ENCODE assay signal across 13 cellular contexts in genomic region chr19:56113071-56113632, GRCh38. TPM values are rescaled to one million over a fixed set of nuclear protein-coding genes. Genes with fewer than 3 reads are reported as not detected.
DNase-seq lines count a peak whose midpoint lies in the region; ATAC-seq and TF ChIP-seq lines count a peak whose summit lies in the region.
"Had no signal": no experiment of that assay in that cellular context is flagged by ENCODE, and none has a peak within 500 bp of the region (broad histone marks: within the 10 kb centered on the region; RNA-seq: fewer than 3 reads in every experiment).

No MANE protein-coding gene starts in this region.

- ATAC-seq in T-cell (replicated peaks in 1 of 4) (no peak), mucosa of descending colon (no peak)
- ATAC-seq in stimulated activated memory B cell treated with anti-CD40 and anti-IgM and Interleukin-4, amounts not matched to agents 10 μg/mL and 1 μg/mL and 100 μg/mL, for 72 hours, result peak; percentile 47
- ATAC-seq: A549 had no signal

- in situ Hi-C loops in GM13976 (cut with MboI; ENCODE audit: low sequenced_read_pairs, unreplicated experiment), result no loop called here

- no peaks in the 10 kb centered on the region for H3K36me3 ChIP-seq in mucosa of descending colon (ENCODE audit: low read depth)

- no peaks in the 10 kb centered on the region for H3K9me3 Mint-ChIP-seq in activated CD4-positive, alpha-beta memory T cell treated with anti-CD3 and anti-CD28 coated beads, Interleukin-2, amount 10 ng/mL, durations not matched to agents 7 days and 5 days
- no peaks in the 10 kb centered on the region for H3K9me3 Mint-ChIP-seq in activated CD4-positive, alpha-beta memory T cell treated with anti-CD3 and anti-CD28 coated beads for 36 hours
- no peaks in the 10 kb centered on the region for H3K9me3 Mint-ChIP-seq in T-cell
- H3K9me3 Mint-ChIP-seq in glutamatergic neuron (ENCODE audit: unreplicated experiment), result peaks cover 15% of the 10 kb centered on the region
- no peaks in the 10 kb centered on the region for H3K9me3 Mint-ChIP-seq in stimulated activated memory B cell treated with anti-CD40 and anti-IgM and Interleukin-4, amounts not matched to agents 10 μg/mL and 1 μg/mL and 100 μg/mL, for 72 hours

- peak overlapping the region; percentile 21 for H3K27ac Mint-ChIP-seq in activated CD4-positive, alpha-beta memory T cell treated with anti-CD3 and anti-CD28 coated beads, Interleukin-2, amount 10 ng/mL, durations not matched to agents 7 days and 5 days
- H3K27ac Mint-ChIP-seq in activated CD4-positive, alpha-beta memory T cell treated with anti-CD3 and anti-CD28 coated beads for 36 hours, result no peak overlapping the region
- H3K27ac Mint-ChIP-seq in T-cell (peak overlapping the region in 1 of 2 donors; percentile 25), glutamatergic neuron (ENCODE audit: unreplicated experiment) (peak overlapping the region; percentile 85)
- peak overlapping the region; percentile 95 for H3K27ac Mint-ChIP-seq in stimulated activated memory B cell treated with anti-CD40 and anti-IgM and Interleukin-4, amounts not matched to agents 10 μg/mL and 1 μg/mL and 100 μg/mL, for 72 hours

- peaks cover 3% of the 10 kb centered on the region for H3K36me3 Mint-ChIP-seq in activated CD4-positive, alpha-beta memory T cell treated with anti-CD3 and anti-CD28 coated beads, Interleukin-2, amount 10 ng/mL, durations not matched to agents 7 days and 5 days (ENCODE audit: low read depth)
- peaks cover 5% of the 10 kb centered on the region for H3K36me3 Mint-ChIP-seq in activated CD4-positive, alpha-beta memory T cell treated with anti-CD3 and anti-CD28 coated beads for 36 hours
- H3K36me3 Mint-ChIP-seq in T-cell (no peaks in the 10 kb centered on the region), glutamatergic neuron (ENCODE audit: unreplicated experiment) (no peaks in the 10 kb centered on the region)
- H3K36me3 Mint-ChIP-seq in stimulated activated memory B cell treated with anti-CD40 and anti-IgM and Interleukin-4, amounts not matched to agents 10 μg/mL and 1 μg/mL and 100 μg/mL, for 72 hours, result peaks cover 16% of the 10 kb centered on the region

- H3K4me3 ChIP-seq in mucosa of descending colon, result no peak overlapping the region
- H3K4me3 ChIP-seq: A549, skin epidermis had no signal

- peaks cover 32% of the 10 kb centered on the region for H3K4me1 Mint-ChIP-seq in activated CD4-positive, alpha-beta memory T cell treated with anti-CD3 and anti-CD28 coated beads, Interleukin-2, amount 10 ng/mL, durations not matched to agents 7 days and 5 days
- peaks cover 50% of the 10 kb centered on the region for H3K4me1 Mint-ChIP-seq in activated CD4-positive, alpha-beta memory T cell treated with anti-CD3 and anti-CD28 coated beads for 36 hours (ENCODE audit: low read depth)
- peaks cover 61 to 65% (median 65%) of the 10 kb centered on the region in 3 donors for H3K4me1 Mint-ChIP-seq in T-cell
- peaks cover 57% of the 10 kb centered on the region for H3K4me1 Mint-ChIP-seq in glutamatergic neuron (ENCODE audit: low read depth, unreplicated experiment)
- peaks cover 74% of the 10 kb centered on the region for H3K4me1 Mint-ChIP-seq in stimulated activated memory B cell treated with anti-CD40 and anti-IgM and Interleukin-4, amounts not matched to agents 10 μg/mL and 1 μg/mL and 100 μg/mL, for 72 hours

- intact Hi-C loops in activated CD4-positive, alpha-beta memory T cell treated with anti-CD3 and anti-CD28 coated beads for 36 hours (cut with micrococcal nuclease), result no loop called here
- intact Hi-C loops in mucosa of descending colon (cut with DNase I, micrococcal nuclease), result no loop called here

- H3K4me1 ChIP-seq in mucosa of descending colon (ENCODE audit: low read depth), result peaks cover 62% of the 10 kb centered on the region

- no peaks in the 10 kb centered on the region for H3K9me3 ChIP-seq in mucosa of descending colon
- H3K9me3 ChIP-seq: A549 had no signal

- no peak for DNase-seq in activated CD4-positive, alpha-beta memory T cell treated with anti-CD3 and anti-CD28 coated beads, Interleukin-2, amount 10 ng/mL, durations not matched to agents 7 days and 5 days
- DNase-seq in activated CD4-positive, alpha-beta memory T cell treated with anti-CD3 and anti-CD28 coated beads for 36 hours, result no peak
- DNase-seq in T-cell (no peak), glutamatergic neuron (no peak), GM13976 (ENCODE audit: low spot score) (no peak), mucosa of descending colon (no peak), NOMO-1 treated with dmso at 0.1 percent for 144 hours (lab: John Stamatoyannopoulos, UW; ENCODE audit: unreplicated experiment) (no peak)
- DNase-seq: DND-41, mammary epithelial cell, NCI-H1694 treated with DMSO at 0.1 percent for 48 hours had no signal

- TF ChIP-seq CTCF in glutamatergic neuron (IDR thresholded peaks at IDR 0.05; ENCODE audit: partially characterized antibody, unreplicated experiment), result no peak
- no peak for TF ChIP-seq CTCF in GM13976 (IDR thresholded peaks at IDR 0.05; ENCODE audit: borderline replicate concordance, control extremely low read depth, extremely low read depth, insufficient read depth, missing control alignments)
- TF ChIP-seq CTCF in mucosa of descending colon (IDR thresholded peaks at IDR 0.05), result no peak

- no peak overlapping the region for H3K4me3 Mint-ChIP-seq in activated CD4-positive, alpha-beta memory T cell treated with anti-CD3 and anti-CD28 coated beads, Interleukin-2, amount 10 ng/mL, durations not matched to agents 7 days and 5 days
- no peak overlapping the region for H3K4me3 Mint-ChIP-seq in activated CD4-positive, alpha-beta memory T cell treated with anti-CD3 and anti-CD28 coated beads for 36 hours
- H3K4me3 Mint-ChIP-seq in T-cell (peak overlapping the region in 2 of 3 donors; percentile 18 to 62), glutamatergic neuron (ENCODE audit: unreplicated experiment) (peak overlapping the region; percentile 58)
- H3K4me3 Mint-ChIP-seq in stimulated activated memory B cell treated with anti-CD40 and anti-IgM and Interleukin-4, amounts not matched to agents 10 μg/mL and 1 μg/mL and 100 μg/mL, for 72 hours, result peak overlapping the region; percentile 74

- POLR2A ChIA-PET in activated CD4-positive, alpha-beta memory T cell treated with anti-CD3 and anti-CD28 coated beads, Interleukin-2, amount 10 ng/mL, durations not matched to agents 7 days and 5 days (lab: Charles Lee), result no interaction called here
- POLR2A ChIA-PET in activated CD4-positive, alpha-beta memory T cell treated with anti-CD3 and anti-CD28 coated beads for 36 hours (lab: Charles Lee), result no interaction called here
- POLR2A ChIA-PET in T-cell (lab: Charles Lee), result no interaction called here

- CTCF ChIA-PET in activated CD4-positive, alpha-beta memory T cell treated with anti-CD3 and anti-CD28 coated beads, Interleukin-2, amount 10 ng/mL, durations not matched to agents 7 days and 5 days (lab: Charles Lee), result no interaction called here
- CTCF ChIA-PET in activated CD4-positive, alpha-beta memory T cell treated with anti-CD3 and anti-CD28 coated beads for 36 hours (lab: Charles Lee), result no interaction called here
- CTCF ChIA-PET in T-cell (lab: Charles Lee), result no interaction called here

- H3K27me3 Mint-ChIP-seq in activated CD4-positive, alpha-beta memory T cell treated with anti-CD3 and anti-CD28 coated beads, Interleukin-2, amount 10 ng/mL, durations not matched to agents 7 days and 5 days, result no peaks in the 10 kb centered on the region
- H3K27me3 Mint-ChIP-seq in activated CD4-positive, alpha-beta memory T cell treated with anti-CD3 and anti-CD28 coated beads for 36 hours, result no peaks in the 10 kb centered on the region
- H3K27me3 Mint-ChIP-seq in T-cell, result no peaks in the 10 kb centered on the region
- peaks cover 12% of the 10 kb centered on the region for H3K27me3 Mint-ChIP-seq in glutamatergic neuron (ENCODE audit: unreplicated experiment)
- H3K27me3 Mint-ChIP-seq in stimulated activated memory B cell treated with anti-CD40 and anti-IgM and Interleukin-4, amounts not matched to agents 10 μg/mL and 1 μg/mL and 100 μg/mL, for 72 hours, result no peaks in the 10 kb centered on the region

RNA-seq across cellular contexts. Expression of gene ZNF787, which starts 7.9 kb away (rescaled TPM):
- 10 to 100 TPM; 30.0 to 31.1 TPM for total RNA-seq in activated CD4-positive, alpha-beta memory T cell treated with anti-CD3 and anti-CD28 coated beads, Interleukin-2, amount 10 ng/mL, durations not matched to agents 7 days and 5 days
- 10 to 100 TPM; 25.3 to 25.5 TPM for total RNA-seq in activated CD4-positive, alpha-beta memory T cell treated with anti-CD3 and anti-CD28 coated beads for 36 hours
- 10 to 100 TPM; 20.6 to 38.6 (median 34.9) TPM for total RNA-seq in T-cell
- total RNA-seq in glutamatergic neuron (ENCODE audit: unreplicated experiment), result 59.7 TPM
- total RNA-seq in mucosa of descending colon, result 10 to 100 TPM; 49.1 to 61.2 (median 56.1) TPM

RNA-seq across cellular contexts. Expression of gene ZNF444, which starts 27.9 kb away (rescaled TPM):
- 10 to 100 TPM; 25.7 to 26.3 TPM for total RNA-seq in activated CD4-positive, alpha-beta memory T cell treated with anti-CD3 and anti-CD28 coated beads, Interleukin-2, amount 10 ng/mL, durations not matched to agents 7 days and 5 days
- 10 to 100 TPM; 23.1 to 26.1 TPM for total RNA-seq in activated CD4-positive, alpha-beta memory T cell treated with anti-CD3 and anti-CD28 coated beads for 36 hours
- 10 to 100 TPM; 23.1 to 51.4 (median 46.0) TPM for total RNA-seq in T-cell
- total RNA-seq in glutamatergic neuron (ENCODE audit: unreplicated experiment), result 56.9 TPM
- 10 to 100 TPM; 28.2 to 48.3 (median 29.6) TPM for total RNA-seq in mucosa of descending colon

Comparison
In these comparisons a context has a peak if more than half of its experiments do, and no peak if none do; other contexts are left out.
1. H3K4me3 Mint-ChIP-seq: peak in T-cell (2 of 3), glutamatergic neuron (single experiment) and stimulated activated memory B cell treated with anti-CD40 and anti-IgM and Interleukin-4, amounts not matched to agents 10 μg/mL and 1 μg/mL and 100 μg/mL, for 72 hours (single experiment); none in activated CD4-positive, alpha-beta memory T cell treated with anti-CD3 and anti-CD28 coated beads, Interleukin-2, amount 10 ng/mL, durations not matched to agents 7 days and 5 days (single experiment) and activated CD4-positive, alpha-beta memory T cell treated with anti-CD3 and anti-CD28 coated beads for 36 hours (single experiment).